ENCODE assay signal across 1 cellular context in the genomic region with DNA sequence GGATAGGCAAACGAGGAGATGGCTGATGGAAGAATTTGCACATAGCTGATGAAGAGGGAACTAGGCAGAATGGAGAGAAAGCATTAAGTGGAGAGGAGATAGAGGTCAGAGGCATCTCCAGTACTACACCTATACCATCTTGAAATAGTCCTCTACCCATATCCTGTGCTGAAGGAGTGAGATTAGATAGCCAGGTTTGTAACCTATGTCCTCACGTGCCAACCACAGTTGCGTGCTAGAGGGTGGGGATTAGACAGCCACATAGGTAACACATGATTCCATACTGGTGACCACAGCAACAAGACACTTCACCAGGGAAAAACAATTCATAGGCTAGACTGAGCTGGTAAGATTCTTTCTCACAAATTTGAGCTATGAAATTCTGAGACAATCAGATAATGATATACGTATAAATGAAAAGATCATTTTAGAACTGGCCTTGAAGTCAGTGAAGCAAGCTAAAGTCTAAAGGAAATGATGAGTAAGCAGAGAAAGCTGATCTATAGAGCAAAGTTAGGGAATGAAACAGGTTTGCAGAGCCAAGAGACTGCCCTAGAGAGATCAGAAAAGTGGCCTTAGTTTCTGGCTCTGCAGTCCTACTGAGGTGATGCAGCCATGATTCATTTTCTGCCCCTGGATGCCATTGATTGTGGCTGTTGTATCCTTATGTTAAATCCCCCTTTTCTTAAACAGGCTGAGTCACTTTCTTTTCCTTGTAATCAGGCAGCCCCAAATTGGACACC.
A peak's percentile ranks its signal among the peaks of the same experiment; 100 is the strongest.
TF ChIP-seq lines count a peak whose summit lies in the region.

No MANE protein-coding gene starts in this region.

TF ChIP-seq in A549, 52 proteins besides CTCF, POLR2A, EP300 and RAD21:
- TF ChIP-seq BCL3 (IDR thresholded peaks at IDR 0.05) (no peak), MAFK (IDR thresholded peaks at IDR 0.05; ENCODE audit: partially characterized antibody) (peak; percentile 17)
